Comparison of ENCODE assay signal across 22 cellular contexts in genomic region chr1:201051399-201051798, GRCh38. TPM values are rescaled to one million over a fixed set of nuclear protein-coding genes. Genes with fewer than 3 reads are reported as not detected.
DNase-seq lines count a peak whose midpoint lies in the region; ATAC-seq and TF ChIP-seq lines count a peak whose summit lies in the region.
"Had no signal": no experiment of that assay in that cellular context is flagged by ENCODE, and none has a peak within 500 bp of the region (broad histone marks: within the 10 kb centered on the region; RNA-seq: fewer than 3 reads in every experiment).

No MANE protein-coding gene starts in this region.

- H3K9me3 Mint-ChIP-seq in activated naive CD4-positive, alpha-beta T cell treated with anti-CD3 and anti-CD28 coated beads, Interleukin-2, amount 50 U/mL, for 72 hours = no peaks in the 10 kb centered on the region
- H3K9me3 Mint-ChIP-seq: H9 had no signal

- no peaks in the 10 kb centered on the region for H3K36me3 Mint-ChIP-seq in activated naive CD4-positive, alpha-beta T cell treated with anti-CD3 and anti-CD28 coated beads, Interleukin-2, amount 50 U/mL, for 72 hours

- H3K27ac Mint-ChIP-seq in activated naive CD4-positive, alpha-beta T cell treated with anti-CD3 and anti-CD28 coated beads, Interleukin-2, amount 50 U/mL, for 72 hours = no peak overlapping the region
- H3K27ac Mint-ChIP-seq: H9, T-helper 17 cell had no signal

- ATAC-seq in activated naive CD4-positive, alpha-beta T cell treated with anti-CD3 and anti-CD28 coated beads, Interleukin-2, amount 50 U/mL, for 72 hours = peak; percentile 60 to 83
- ATAC-seq: Panc1, SK-N-SH treated with all-trans-retinoic acid at 6 μM for 48 hours, T-helper 17 cell had no signal

- H3K4me3 ChIP-seq in epithelial cell of esophagus (ENCODE audit: low read length) = no peak overlapping the region
- H3K4me3 ChIP-seq: colonic mucosa, skin epidermis, tibial nerve had no signal

- DNase-seq in activated naive CD4-positive, alpha-beta T cell treated with anti-CD3 and anti-CD28 coated beads, Interleukin-2, amount 50 U/mL, for 72 hours (ENCODE audit: low spot score in 2 of 2) = peak in 1 of 2 donors; percentile 20
- DNase-seq in activated naive CD4-positive, alpha-beta T cell treated with Interleukin-2 at 50 U/mL for 16 hours = no peak
- DNase-seq in NCI-H526 treated with DMSO at 0.1 percent for 48 hours (lab: John Stamatoyannopoulos, UW) (peak; percentile 8), epithelial cell of esophagus (ENCODE audit: low read depth) (peak; percentile 10), superior temporal gyrus (ENCODE audit: extremely low spot score) (peak; percentile 47), SKM-1 (lab: John Stamatoyannopoulos, UW; ENCODE audit: unreplicated experiment) (no peak), NCI-H69 (lab: John Stamatoyannopoulos, UW) (no peak)
- DNase-seq: activated naive CD4-positive, alpha-beta T cell treated with anti-CD3 and anti-CD28 coated beads, Interleukin-2, amount 50 U/mL, for 16 hours; colonic mucosa; effector CD4-positive, alpha-beta T cell; EL; H9; KBM-7; NCI-H1105 treated with DMSO at 0.1 percent for 48 hours; NCI-H2029; NCI-H510A treated with DMSO at 0.1 percent for 48 hours; Right ventricle myocardium superior; T-helper 17 cell had no signal

- TF ChIP-seq CTCF in epithelial cell of esophagus (IDR thresholded peaks at IDR 0.05; ENCODE audit: insufficient read depth, low read depth, low read length, missing control alignments) = no peak

RNA-seq across cellular contexts. Expression of gene KIF21B, which starts 27.9 kb away (rescaled TPM):
- total RNA-seq in activated naive CD4-positive, alpha-beta T cell treated with anti-CD3 and anti-CD28 coated beads, Interleukin-2, amount 50 U/mL, for 72 hours = 10 to 100 TPM; 55.9 to 58.1 TPM

Comparison
In these comparisons a context has a peak if more than half of its experiments do, and no peak if none do; other contexts are left out.
1. DNase-seq: peak in NCI-H526 treated with DMSO at 0.1 percent for 48 hours (single experiment), epithelial cell of esophagus (single experiment) and superior temporal gyrus (single experiment); none in activated naive CD4-positive, alpha-beta T cell treated with Interleukin-2 at 50 U/mL for 16 hours (single experiment), SKM-1 (single experiment) and NCI-H69 (single experiment).